ENCODE assay signal across 1 cellular context in the genomic region with DNA sequence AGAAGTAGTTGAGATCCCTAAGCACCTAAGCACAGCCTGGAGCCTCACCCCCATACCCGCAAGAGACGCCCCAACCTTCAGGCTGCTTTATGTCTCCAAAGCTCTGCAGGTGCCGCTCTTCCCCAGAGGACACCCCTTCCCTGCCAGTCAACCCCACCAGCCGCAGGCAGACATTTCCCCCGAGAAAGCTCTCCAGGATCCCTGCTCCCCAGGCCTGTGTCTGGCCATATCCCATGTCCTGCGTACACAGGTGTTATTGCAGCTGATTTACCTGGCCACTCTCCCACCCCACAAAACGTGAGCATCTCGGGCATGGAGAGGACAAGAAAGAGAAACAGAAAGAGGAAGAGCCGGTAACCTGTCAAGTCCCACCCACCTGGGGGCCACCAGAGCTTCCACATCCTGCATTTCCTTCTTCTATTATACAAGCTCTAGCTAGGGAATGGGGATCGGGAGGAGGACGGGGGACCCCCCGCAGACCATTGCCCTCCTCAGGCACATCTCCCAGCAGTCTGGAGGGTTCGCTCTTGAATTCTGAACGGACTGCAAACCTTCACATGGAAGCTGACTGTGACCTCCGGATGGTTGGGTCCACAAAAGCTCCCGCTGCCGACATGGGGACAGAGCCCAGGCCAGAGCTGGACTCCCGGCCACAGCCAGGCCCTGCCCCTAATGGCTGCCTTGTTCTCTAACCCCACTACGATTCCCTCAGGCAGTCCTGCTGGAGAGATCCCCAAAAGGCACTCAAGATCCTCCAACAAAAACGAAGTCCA.
TF ChIP-seq lines count a peak whose summit lies in the region.

No MANE protein-coding gene starts in this region.

TF ChIP-seq in SK-N-SH, 30 proteins besides CTCF, POLR2A, EP300 and RAD21 (continued from another document):
- TF ChIP-seq, protein P1, sequence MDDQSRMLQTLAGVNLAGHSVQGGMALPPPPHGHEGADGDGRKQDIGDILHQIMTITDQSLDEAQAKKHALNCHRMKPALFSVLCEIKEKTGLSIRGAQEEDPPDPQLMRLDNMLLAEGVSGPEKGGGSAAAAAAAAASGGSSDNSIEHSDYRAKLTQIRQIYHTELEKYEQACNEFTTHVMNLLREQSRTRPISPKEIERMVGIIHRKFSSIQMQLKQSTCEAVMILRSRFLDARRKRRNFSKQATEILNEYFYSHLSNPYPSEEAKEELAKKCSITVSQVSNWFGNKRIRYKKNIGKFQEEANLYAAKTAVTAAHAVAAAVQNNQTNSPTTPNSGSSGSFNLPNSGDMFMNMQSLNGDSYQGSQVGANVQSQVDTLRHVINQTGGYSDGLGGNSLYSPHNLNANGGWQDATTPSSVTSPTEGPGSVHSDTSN (IDR thresholded peaks at IDR 0.05): no peak
- no peak for TF ChIP-seq NFIC (IDR thresholded peaks at IDR 0.05; ENCODE audit: borderline replicate concordance)
- TF ChIP-seq TCF12 (IDR thresholded peaks at IDR 0.05): no peak
- TF ChIP-seq, protein P2, sequence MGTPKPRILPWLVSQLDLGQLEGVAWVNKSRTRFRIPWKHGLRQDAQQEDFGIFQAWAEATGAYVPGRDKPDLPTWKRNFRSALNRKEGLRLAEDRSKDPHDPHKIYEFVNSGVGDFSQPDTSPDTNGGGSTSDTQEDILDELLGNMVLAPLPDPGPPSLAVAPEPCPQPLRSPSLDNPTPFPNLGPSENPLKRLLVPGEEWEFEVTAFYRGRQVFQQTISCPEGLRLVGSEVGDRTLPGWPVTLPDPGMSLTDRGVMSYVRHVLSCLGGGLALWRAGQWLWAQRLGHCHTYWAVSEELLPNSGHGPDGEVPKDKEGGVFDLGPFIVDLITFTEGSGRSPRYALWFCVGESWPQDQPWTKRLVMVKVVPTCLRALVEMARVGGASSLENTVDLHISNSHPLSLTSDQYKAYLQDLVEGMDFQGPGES (IDR thresholded peaks at IDR 0.05; ENCODE audit: low read depth, low read length): no peak
TF ChIP-seq in SK-N-SH: peak in this region for 0.
